ENCODE assay signal across 9 cellular contexts in the genomic region with DNA sequence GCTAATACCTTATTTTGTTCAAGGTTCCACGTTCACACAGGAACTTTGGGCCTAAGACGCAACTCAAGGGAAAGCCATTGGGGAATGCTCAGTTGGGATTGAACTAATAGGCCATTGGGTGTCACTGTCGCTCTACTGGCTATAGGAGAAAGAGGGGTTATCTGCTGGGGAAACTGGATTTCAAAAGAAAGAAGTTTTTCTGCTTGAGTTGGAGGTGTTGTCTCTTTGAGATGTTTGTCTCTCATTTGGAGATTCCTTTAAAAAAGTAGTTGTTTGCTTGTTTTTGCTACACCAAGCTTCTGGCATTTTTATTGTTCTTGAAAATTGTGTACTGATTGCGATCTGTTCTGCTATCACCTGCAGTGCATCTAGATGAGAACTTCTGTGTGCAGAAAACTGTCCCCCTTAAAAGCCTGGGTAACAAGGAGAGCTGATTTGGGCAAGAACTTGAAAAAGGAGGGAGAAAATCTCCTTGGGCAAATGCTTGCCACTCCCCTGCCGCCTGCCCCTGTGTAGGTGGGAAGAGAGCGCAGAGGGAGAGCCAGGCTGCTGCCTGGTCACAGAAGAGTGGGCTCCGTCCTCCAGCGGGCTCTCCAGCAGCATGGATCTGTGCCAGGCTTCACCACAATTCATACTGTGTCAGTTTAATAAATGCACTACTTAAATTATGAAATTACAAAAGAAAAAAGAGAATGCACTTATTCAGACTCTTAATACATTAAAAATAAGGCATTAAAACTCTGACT. TPM values are rescaled to one million over a fixed set of nuclear protein-coding genes. Genes with fewer than 3 reads are reported as not detected.
A peak's percentile ranks its signal among the peaks of the same experiment; 100 is the strongest.
DNase-seq lines count a peak whose midpoint lies in the region; ATAC-seq and TF ChIP-seq lines count a peak whose summit lies in the region.
"Had no signal": no experiment of that assay in that cellular context is flagged by ENCODE, and none has a peak within 500 bp of the region (broad histone marks: within the 10 kb centered on the region; RNA-seq: fewer than 3 reads in every experiment).

No MANE protein-coding gene starts in this region.

- H3K4me2 ChIP-seq in IMR-90 (ENCODE audit: low read depth, low read length) (no peak overlapping the region), PC-9 (no peak overlapping the region)

- H2BK20ac ChIP-seq in IMR-90 (ENCODE audit: low read depth, low read length): no peak overlapping the region

- H3K9me1 ChIP-seq in IMR-90 (ENCODE audit: insufficient read depth, low read length): peaks cover 19% of the 10 kb centered on the region

- in situ Hi-C loops in IMR-90 (cut with MboI; ENCODE audit: low sequenced_read_pairs): loop anchor here (5.0 kb wide), 1 partner anchor 428 kb away; no protein-coding TSS in a partner anchor

- TF ChIP-seq RAD21 in IMR-90 (IDR thresholded peaks at IDR 0.05; ENCODE audit: low read length): peak; percentile 82

- no peak overlapping the region for H2BK120ac ChIP-seq in IMR-90 (ENCODE audit: low read depth, low read length)

- H3K9me2 ChIP-seq in PC-9 (ENCODE audit: insufficient read depth): no peaks in the 10 kb centered on the region

- dilution Hi-C loops in IMR-90 (cut with HindIII; ENCODE audit: low sequenced_read_pairs, unreplicated experiment): no loop called here

- H2BK15ac ChIP-seq in IMR-90 (ENCODE audit: low read depth, low read length): peak overlapping the region; percentile 55; the same call in 1 of the 3 replicates

- no peak overlapping the region for H4K91ac ChIP-seq in IMR-90 (ENCODE audit: insufficient read depth, low read depth, low read length)

- TF ChIP-seq CTCF in IMR-90 (conservative IDR thresholded peaks at IDR 0.05; ENCODE audit: low read depth, low read length) (peak; percentile 67), PC-9 (conservative IDR thresholded peaks at IDR 0.05) (peak; percentile 52), epithelial cell of proximal tubule (conservative IDR thresholded peaks at IDR 0.05; ENCODE audit: low read depth, low read length) (peak; percentile 72)

- H3K9me3 ChIP-seq in IMR-90 (ENCODE audit: control insufficient read depth, insufficient read depth, low read length) (no peaks in the 10 kb centered on the region), PC-9 (ENCODE audit: insufficient read depth, low read depth) (no peaks in the 10 kb centered on the region)
- H3K9me3 ChIP-seq: SJSA1 had no signal

- no peak overlapping the region for H4K8ac ChIP-seq in IMR-90 (ENCODE audit: low read depth in 2 of 2, low read length in 2 of 2)

- CTCF ChIA-PET in IMR-90 (lab: Yijun Ruan, JAX) (no interaction called here), PC-9 (lab: Charles Lee) (no interaction called here)

- peaks cover 48 to 85% of the 10 kb centered on the region in 2 experiments for H3K79me1 ChIP-seq in IMR-90 (ENCODE audit: low read depth in 1 of 2, low read length in 2 of 2)

- no peak overlapping the region for H3K9ac ChIP-seq in IMR-90 (ENCODE audit: low read depth, low read length)

- H3K27ac ChIP-seq in IMR-90 (ENCODE audit: insufficient read depth, low read length): no peak overlapping the region
- no peak overlapping the region for H3K27ac ChIP-seq in PC-9
- H3K27ac ChIP-seq: SJSA1 had no signal

- H3K18ac ChIP-seq in IMR-90 (ENCODE audit: low read depth, low read length): no peak overlapping the region

- intact Hi-C loops in IMR-90 (cut with micrococcal nuclease): loop anchor here (1.0 to 5.0 kb wide), 4 partner anchors 283 to 498 kb away; a partner anchor contains a TSS
- intact Hi-C loops in PC-9 (cut with micrococcal nuclease; ENCODE audit: unreplicated experiment): loop anchor here (5.0 to 10.0 kb wide), 5 partner anchors 178 to 1128 kb away; a partner anchor contains a TSS
- intact Hi-C loops in sciatic nerve (cut with DNase I): no loop called here

- no peaks in the 10 kb centered on the region for H3K27me3 ChIP-seq in IMR-90 (ENCODE audit: control insufficient read depth, insufficient read depth, low read length)
- no peaks in the 10 kb centered on the region for H3K27me3 ChIP-seq in PC-9 (ENCODE audit: insufficient read depth, low read depth)
- H3K27me3 ChIP-seq: SJSA1 had no signal

- POLR2A ChIA-PET in IMR-90 (lab: Charles Lee; ENCODE audit: unreplicated experiment): no interaction called here
- POLR2A ChIA-PET in PC-9 (lab: Charles Lee; ENCODE audit: unreplicated experiment): no interaction called here

- H3K56ac ChIP-seq in IMR-90 (ENCODE audit: extremely low read depth, insufficient read depth, low read length): no peak overlapping the region

- H3K4me1 ChIP-seq in IMR-90 (ENCODE audit: control insufficient read depth, insufficient read depth, low read length) (peaks cover 26% of the 10 kb centered on the region), PC-9 (replicated peaks; ENCODE audit: insufficient read depth) (peaks cover 38% of the 10 kb centered on the region)

- peak; percentile 24; the same call in 1 of the 2 replicates for ATAC-seq in IMR-90 (ENCODE audit: low read depth)
- ATAC-seq in sciatic nerve: no peak

- no peak for TF ChIP-seq POLR2A in IMR-90 (IDR thresholded peaks at IDR 0.05; ENCODE audit: low read depth, low read length)

- DNase-seq in D341Med (ENCODE audit: low spot score) (peak; percentile 58), IMR-90 (peak; percentile 61), PC-9 (no peak), epithelial cell of proximal tubule (ENCODE audit: low read depth) (no peak), sciatic nerve (ENCODE audit: low spot score) (peak; percentile 53), SKM-1 (lab: John Stamatoyannopoulos, UW; ENCODE audit: unreplicated experiment) (no peak)
- DNase-seq in central memory CD4-positive, alpha-beta T cell: no peak
- DNase-seq in activated CD4-positive, alpha-beta T cell treated with anti-CD3 and anti-CD28 coated beads for 48 hours: no peak

- H3K4ac ChIP-seq in IMR-90 (ENCODE audit: low read depth, low read length): no peak overlapping the region; the same call in 1 of the 2 replicates

- H2AFZ ChIP-seq in IMR-90 (replicated peaks; ENCODE audit: low read length, poor library complexity) (no peak overlapping the region), PC-9 (no peak overlapping the region)

- no peak overlapping the region; the same call in 1 of the 2 replicates for H3K14ac ChIP-seq in IMR-90 (replicated peaks; ENCODE audit: low read depth, low read length)

- H3K4me3 ChIP-seq in IMR-90 (ENCODE audit: insufficient read depth, low read depth, low read length): no peak overlapping the region
- no peak overlapping the region for H3K4me3 ChIP-seq in PC-9
- H3K4me3 ChIP-seq in epithelial cell of proximal tubule (ENCODE audit: low read depth, low read length): no peak overlapping the region
- H3K4me3 ChIP-seq: SJSA1 had no signal

- H3K79me2 ChIP-seq in PC-9 (ENCODE audit: low read depth): peaks cover 70% of the 10 kb centered on the region

- WGBS in IMR-90 (ENCODE audit: extremely low coverage in 2 of 2, insufficient read length in 1 of 2), 2 experiments: 75% methylated on average over 3 of the region's 8 CpGs; no CpG with 5 or more reads in 1 of the 2 experiments

- H3K23ac ChIP-seq in IMR-90 (ENCODE audit: low read depth, low read length): no peak overlapping the region

- H3K36me3 ChIP-seq in IMR-90 (ENCODE audit: control insufficient read depth, insufficient read depth, low read length) (no peaks in the 10 kb centered on the region; the same call in 1 of the 2 replicates), PC-9 (ENCODE audit: low read depth) (no peaks in the 10 kb centered on the region)
- H3K36me3 ChIP-seq: SJSA1 had no signal

- peak overlapping the region; percentile 68; the same call in 1 of the 2 replicates for H2AK5ac ChIP-seq in IMR-90 (ENCODE audit: low read depth, low read length)

- H4K20me1 ChIP-seq in IMR-90 (ENCODE audit: insufficient read depth, low read length) (peaks cover 22% of the 10 kb centered on the region), PC-9 (ENCODE audit: insufficient read depth) (peaks cover 29% of the 10 kb centered on the region)

- H3F3A ChIP-seq in PC-9 (ENCODE audit: insufficient read depth, low read depth): peaks cover 11% of the 10 kb centered on the region; the same call in 1 of the 2 replicates

- no peak overlapping the region for H2BK5ac ChIP-seq in IMR-90 (ENCODE audit: low read depth, low read length, poor library complexity, severe bottlenecking)

- BruUV-seq in IMR-90 (replicated peaks; lab: Mats Ljungman, UMichigan) (no TSS peak), PC-9 (replicated peaks; lab: Mats Ljungman, UMichigan) (no TSS peak)

- H2AK9ac ChIP-seq in IMR-90 (replicated peaks; ENCODE audit: low read depth, low read length, poor library complexity): no peak overlapping the region

- H4K5ac ChIP-seq in IMR-90 (ENCODE audit: low read depth, low read length): no peak overlapping the region

TF ChIP-seq in IMR-90, 13 proteins besides CTCF, POLR2A, EP300 and RAD21:
- TF ChIP-seq, protein P1, sequence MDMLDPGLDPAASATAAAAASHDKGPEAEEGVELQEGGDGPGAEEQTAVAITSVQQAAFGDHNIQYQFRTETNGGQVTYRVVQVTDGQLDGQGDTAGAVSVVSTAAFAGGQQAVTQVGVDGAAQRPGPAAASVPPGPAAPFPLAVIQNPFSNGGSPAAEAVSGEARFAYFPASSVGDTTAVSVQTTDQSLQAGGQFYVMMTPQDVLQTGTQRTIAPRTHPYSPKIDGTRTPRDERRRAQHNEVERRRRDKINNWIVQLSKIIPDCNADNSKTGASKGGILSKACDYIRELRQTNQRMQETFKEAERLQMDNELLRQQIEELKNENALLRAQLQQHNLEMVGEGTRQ (IDR thresholded peaks at IDR 0.05; ENCODE audit: low read depth, low read length): no peak
- TF ChIP-seq SMC3 (IDR thresholded peaks at IDR 0.05; ENCODE audit: low read depth, low read length): peak; percentile 59

RNA-seq across cellular contexts. Expression of a gene that starts 39.9 kb away (rescaled TPM):
- total RNA-seq in IMR-90 (2012; rRNA removed) (8.9 and 9.5 TPM in 2 replicates), PC-9 (2021) (28.3 and 34.7 TPM in 2 replicates), epithelial cell of proximal tubule (19.2 and 22.2 TPM in 2 replicates), sciatic nerve (17.9 TPM)
- 22.0 and 22.5 TPM in 2 replicates for polyA plus RNA-seq in IMR-90 (2012; rRNA removed)
- 16.8 and 24.0 TPM in 2 replicates for polyA plus RNA-seq in IMR-90 (2012; cell fraction: cytosol; rRNA removed)
- polyA plus RNA-seq in IMR-90 (2012; cell fraction: nucleus; rRNA removed; ENCODE audit: low replicate concordance): 21.7 and 28.9 TPM in 2 replicates

RNA-seq across cellular contexts. Expression of a gene that starts 42.3 kb away (rescaled TPM):
- total RNA-seq in IMR-90 (2012; rRNA removed): 56.1 and 62.6 TPM in 2 replicates
- polyA plus RNA-seq in IMR-90 (2012; rRNA removed): 25.3 and 28.1 TPM in 2 replicates
- 15.5 and 19.7 TPM in 2 replicates for polyA plus RNA-seq in IMR-90 (2012; cell fraction: cytosol; rRNA removed)
- 8.5 and 12.8 TPM in 2 replicates for polyA plus RNA-seq in IMR-90 (2012; cell fraction: nucleus; rRNA removed; ENCODE audit: low replicate concordance)
- total RNA-seq in PC-9 (2021): 35.2 and 36.8 TPM in 2 replicates
- total RNA-seq in epithelial cell of proximal tubule: 49.5 and 55.4 TPM in 2 replicates
- total RNA-seq in sciatic nerve: 31.1 TPM

Comparison
In these comparisons a context has a peak if more than half of its experiments do, and no peak if none do; other contexts are left out.
1. DNase-seq: peak in D341Med (single experiment), IMR-90 (single experiment) and sciatic nerve (single experiment); none in PC-9 (0 of 2), epithelial cell of proximal tubule (single experiment), SKM-1 (single experiment), central memory CD4-positive, alpha-beta T cell (single experiment) and activated CD4-positive, alpha-beta T cell treated with anti-CD3 and anti-CD28 coated beads for 48 hours (single experiment).
2. Peak in every context shown above with its lines, with median percentiles within 50 percentile points of each other: CTCF ChIP-seq.